ENCODE assay signal across 8 cellular contexts in the genomic region with DNA sequence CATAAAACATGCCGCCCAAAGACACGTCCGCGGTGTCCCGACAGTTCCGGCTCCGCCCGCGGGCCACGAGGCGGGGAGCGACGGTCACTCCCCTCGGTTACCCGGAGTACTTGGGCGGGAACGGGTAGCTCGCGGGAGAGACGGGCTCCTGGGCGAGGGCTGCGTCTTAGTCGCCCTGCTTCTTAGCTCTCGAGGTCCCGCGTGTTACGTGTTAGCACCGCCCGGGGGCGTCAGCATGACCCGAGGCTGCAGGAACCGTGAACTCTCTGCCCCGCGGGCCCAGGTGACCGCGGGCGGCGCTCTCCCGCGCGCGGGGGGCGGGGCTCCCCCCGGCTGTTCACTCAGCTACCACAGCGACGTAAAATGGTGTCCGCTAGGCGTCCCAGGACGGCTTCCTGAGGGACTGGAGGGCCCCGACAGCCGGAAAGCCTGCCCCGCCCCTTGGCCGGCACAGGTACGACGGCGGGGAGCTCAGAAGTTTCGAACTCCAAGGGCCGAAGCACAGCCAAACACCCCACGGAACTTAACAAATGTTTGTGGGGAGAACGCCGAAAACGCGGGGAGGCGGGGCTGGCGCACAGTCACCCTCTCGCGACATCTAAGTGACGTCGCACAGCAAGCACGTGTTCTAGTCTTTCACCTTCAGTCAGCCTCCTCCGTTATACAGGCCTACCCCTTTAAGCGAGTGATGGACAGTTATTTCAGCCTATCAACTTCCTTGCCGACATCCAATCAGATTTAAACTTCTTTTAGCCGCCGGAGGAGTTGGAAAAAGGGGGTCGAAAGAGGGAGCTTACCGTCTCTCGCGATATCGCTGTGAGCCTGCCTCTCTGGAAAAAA. TPM values are rescaled to one million over a fixed set of nuclear protein-coding genes. Genes with fewer than 3 reads are reported as not detected.
DNase-seq lines count a peak whose midpoint lies in the region; ATAC-seq, FAIRE-seq and TF ChIP-seq lines count a peak whose summit lies in the region.

No MANE protein-coding gene starts in this region.

- TF ChIP-seq EP300 in tibial nerve (IDR thresholded peaks at IDR 0.05) = peak; percentile 59 to 88

- H3K9me3 ChIP-seq in pancreas = no peaks in the 10 kb centered on the region
- H3K9me3 ChIP-seq in tibial nerve = no peaks in the 10 kb centered on the region

- H3K27ac ChIP-seq in pancreas = peak overlapping the region; percentile 94 to 99 (median 98)
- H3K27ac ChIP-seq in tibial nerve = peak overlapping the region; percentile 97 to 99 (median 98)

- WGBS in pancreas, 2 donors = 0% methylated on average over 80 of the region's 80 CpGs
- WGBS in tibial nerve, 2 donors = 0% methylated on average over 54 to 70 of the region's 80 CpGs

- peaks cover 12 to 41% (median 26%) of the 10 kb centered on the region in 3 donors for H3K4me1 ChIP-seq in pancreas
- H3K4me1 ChIP-seq in tibial nerve = peaks cover 0 to 47% (median 40%) of the 10 kb centered on the region in 4 donors

- peaks cover 0 to 3% (median 0%) of the 10 kb centered on the region in 3 donors for H3K36me3 ChIP-seq in pancreas
- H3K36me3 ChIP-seq in tibial nerve = peaks cover 0 to 16% (median 0%) of the 10 kb centered on the region in 3 donors

- TF ChIP-seq CTCF in GM10266 (IDR thresholded peaks at IDR 0.05; ENCODE audit: control insufficient read depth, insufficient read depth, low read depth, missing control alignments) = peak; percentile 58
- peak; percentile 30 for TF ChIP-seq CTCF in NB4 (IDR thresholded peaks at IDR 0.05; ENCODE audit: low read depth, low read length)
- peak; percentile 26 to 54 (median 31) for TF ChIP-seq CTCF in pancreas (IDR thresholded peaks at IDR 0.05)
- TF ChIP-seq CTCF in tibial nerve (IDR thresholded peaks at IDR 0.05) = peak; percentile 60 to 97 (median 67)

- peak overlapping the region; percentile 81 for H3K4me3 ChIP-seq in NB4 (ENCODE audit: low read depth, low read length)
- peak overlapping the region; percentile 41 to 92 (median 50) for H3K4me3 ChIP-seq in pancreas
- H3K4me3 ChIP-seq in tibial nerve = peak overlapping the region; percentile 75 to 97 (median 86)

- peak; percentile 95 for DNase-seq in GM10266 (ENCODE audit: extremely low spot score)
- DNase-seq in NB4 (ENCODE audit: low read depth) = peak; percentile 99
- DNase-seq in SK-MEL-5 (ENCODE audit: low read depth, low spot score) = peak; percentile 100
- DNase-seq in activated naive CD4-positive, alpha-beta T cell treated with anti-CD3 and anti-CD28 coated beads, Interleukin-2, amount 50 U/mL, for 16 hours = peak; percentile 93
- DNase-seq in Right ventricle myocardium inferior (ENCODE audit: missing footprints) = peak; percentile 96
- DNase-seq in pancreas = peak; percentile 94 to 97 (median 96)
- DNase-seq in tibial nerve (ENCODE audit: low spot score in 2 of 2) = peak; percentile 90 to 99

- ATAC-seq in HG02571 (IDR thresholded peaks at IDR 0.05; ENCODE audit: unreplicated experiment) = peak; percentile 64
- peak; percentile 91 for ATAC-seq in Right ventricle myocardium inferior
- ATAC-seq in pancreas = peak; percentile 81 to 90 (median 84)

- TF ChIP-seq POLR2A in NB4 (IDR thresholded peaks at IDR 0.05; ENCODE audit: extremely low read depth, insufficient read length) (peak; percentile 73), tibial nerve (IDR thresholded peaks at IDR 0.05) (peak; percentile 7 to 61)

- intact Hi-C loops in Right ventricle myocardium inferior (cut with DNase I) (loop anchor here (1.0 kb wide), 1 partner anchor 69 kb away; a partner anchor contains a TSS), pancreas (cut with DNase I) (no loop called here)

- no peak for FAIRE-seq in pancreas (lab: Jason Lieb, UNC)

- H3K27me3 ChIP-seq in pancreas = no peaks in the 10 kb centered on the region
- no peaks in the 10 kb centered on the region for H3K27me3 ChIP-seq in tibial nerve

- in situ Hi-C loops in SK-MEL-5 (cut with HindIII; ENCODE audit: low pct_unique_long_range_greater_than_20kb, low sequenced_read_pairs) = no loop called here

RNA-seq across cellular contexts. Expression of a gene that starts 0.8 kb away (rescaled TPM):
- 21.8 and 24.1 TPM in 2 replicates for total RNA-seq in SK-MEL-5 (2014; rRNA removed; shearing (Covaris generic))
- polyA plus RNA-seq in SK-MEL-5 (2015; cell fraction: cytosol; rRNA removed) = 11.1 and 15.2 TPM in 2 replicates
- polyA plus RNA-seq in SK-MEL-5 (2015; cell fraction: nucleus; rRNA removed) = 27.0 and 35.0 TPM in 2 replicates
- total RNA-seq in Right ventricle myocardium inferior = 14.7 TPM
- 10 to 100 TPM in 1 of 6 donors, 1 to 10 TPM in 5; 6.9 to 14.2 (median 8.5) TPM for total RNA-seq in pancreas
- 1 to 10 TPM; 1.6 to 6.6 TPM for polyA plus RNA-seq in pancreas
- total RNA-seq in tibial nerve = 10 to 100 TPM; 40.9 to 49.0 (median 45.3) TPM

RNA-seq across cellular contexts. Expression of a gene that starts 52.4 kb away (rescaled TPM):
- 93.4 and 93.8 TPM in 2 replicates for total RNA-seq in SK-MEL-5 (2014; rRNA removed; shearing (Covaris generic))
- polyA plus RNA-seq in SK-MEL-5 (2015; cell fraction: cytosol; rRNA removed) = 40.3 and 51.7 TPM in 2 replicates
- polyA plus RNA-seq in SK-MEL-5 (2015; cell fraction: nucleus; rRNA removed) = 19.2 and 19.6 TPM in 2 replicates
- total RNA-seq in Right ventricle myocardium inferior = 2.6 TPM
- total RNA-seq in pancreas = 1 to 10 TPM in 2 of 6 donors, under 1 TPM in 4; 0.32 to 1.8 (median 0.71) TPM
- polyA plus RNA-seq in pancreas = under 1 TPM; 0.52 to 0.53 TPM
- total RNA-seq in tibial nerve = 10 to 100 TPM in 3 of 4 donors, 1 to 10 TPM in 1; 8.0 to 16.6 (median 15.1) TPM

Comparison
In these comparisons a context has a peak if more than half of its experiments do, and no peak if none do; other contexts are left out.
1. Peak in every context shown above with its lines: DNase-seq, ATAC-seq, H3K4me3 ChIP-seq and H3K27ac ChIP-seq.